ENCODE assay signal across 1 cellular context in genomic region chr6:44072452-44072958, GRCh38.
TF ChIP-seq lines count a peak whose summit lies in the region.

No MANE protein-coding gene starts in this region.

TF ChIP-seq in HepG2, 621 proteins besides CTCF, POLR2A, EP300 and RAD21 (continued from another document and continues in another):
- no peak; the same call in 1 of the 2 replicates for TF ChIP-seq PAXIP1 (CRISPR knock-in tag; conservative IDR thresholded peaks at IDR 0.05)
- no peak for TF ChIP-seq ARID2 (CRISPR knock-in tag; IDR thresholded peaks at IDR 0.05; ENCODE audit: borderline replicate concordance)
- no peak for TF ChIP-seq PTBP1 (IDR thresholded peaks at IDR 0.05; ENCODE audit: low read depth, low read length, poor library complexity, severe bottlenecking)
- TF ChIP-seq ZNF652 (CRISPR knock-in tag; IDR thresholded peaks at IDR 0.05; ENCODE audit: borderline replicate concordance, low read depth) = no peak
- TF ChIP-seq GLMP (CRISPR knock-in tag; IDR thresholded peaks at IDR 0.05; ENCODE audit: borderline replicate concordance) = no peak
- no peak for TF ChIP-seq ARID3A (IDR thresholded peaks at IDR 0.05; ENCODE audit: low read depth, low read length)
- TF ChIP-seq MEIS2 (CRISPR knock-in tag; IDR thresholded peaks at IDR 0.05) = no peak; the same call in 1 of the 2 replicates
- TF ChIP-seq BATF2 (CRISPR knock-in tag; IDR thresholded peaks at IDR 0.05) = 0 out of 2 replicates have a peak, but pooled peaks have one; percentile 61
- TF ChIP-seq PCBP1 (IDR thresholded peaks at IDR 0.05; ENCODE audit: borderline replicate concordance, low read depth, low read length) = no peak
- peak; percentile 72; the same call in 1 of the 2 replicates for TF ChIP-seq ZFP91 (CRISPR knock-in tag; IDR thresholded peaks at IDR 0.05; ENCODE audit: borderline replicate concordance)
- no peak for TF ChIP-seq NFRKB (IDR thresholded peaks at IDR 0.05)
- no peak for TF ChIP-seq ASH2L (IDR thresholded peaks at IDR 0.05; ENCODE audit: insufficient read length, low read depth, low read length)
- no peak for TF ChIP-seq PHF5A (CRISPR knock-in tag; IDR thresholded peaks at IDR 0.05; ENCODE audit: low read depth, unreplicated experiment)
- TF ChIP-seq THAP8 (CRISPR knock-in tag; IDR thresholded peaks at IDR 0.05; ENCODE audit: borderline replicate concordance) = no peak
- TF ChIP-seq RARG (CRISPR knock-in tag; IDR thresholded peaks at IDR 0.05; ENCODE audit: low read depth) = 0 out of 2 replicates have a peak, but pooled peaks have one; percentile 66
- no peak for TF ChIP-seq ZNF740 (CRISPR knock-in tag; IDR thresholded peaks at IDR 0.05)
- no peak for TF ChIP-seq NFE2L2 (IDR thresholded peaks at IDR 0.05; ENCODE audit: low read length)
- TF ChIP-seq TP53 (CRISPR knock-in tag; conservative IDR thresholded peaks at IDR 0.05) = no peak
- no peak for TF ChIP-seq GATAD2A (CRISPR knock-in tag; IDR thresholded peaks at IDR 0.05)
- TF ChIP-seq ZNF816 (CRISPR knock-in tag; IDR thresholded peaks at IDR 0.05; ENCODE audit: borderline replicate concordance) = no peak
- no peak for TF ChIP-seq ZNF7 (CRISPR knock-in tag; IDR thresholded peaks at IDR 0.05)
- no peak for TF ChIP-seq TEAD3 (CRISPR knock-in tag; optimal IDR thresholded peaks at IDR 0.05; ENCODE audit: borderline replicate concordance)
- TF ChIP-seq ZNF672 (CRISPR knock-in tag; IDR thresholded peaks at IDR 0.05) = no peak; the same call in 1 of the 2 replicates
- TF ChIP-seq ZNF564 (CRISPR knock-in tag; IDR thresholded peaks at IDR 0.05) = no peak; the same call in 1 of the 2 replicates
- TF ChIP-seq MYC (CRISPR knock-in tag; IDR thresholded peaks at IDR 0.05; ENCODE audit: borderline replicate concordance) = no peak
- no peak for TF ChIP-seq ZHX1 (CRISPR knock-in tag; IDR thresholded peaks at IDR 0.05; ENCODE audit: low read depth)
- TF ChIP-seq BRCA1 (CRISPR knock-in tag; IDR thresholded peaks at IDR 0.05) = no peak
- 0 out of 2 replicates have a peak, but pooled peaks have one; percentile 44 for TF ChIP-seq ZBTB4 (CRISPR knock-in tag; IDR thresholded peaks at IDR 0.05; ENCODE audit: borderline replicate concordance)
- no peak for TF ChIP-seq ARNT (IDR thresholded peaks at IDR 0.05)
- TF ChIP-seq ZNF496 (CRISPR knock-in tag; IDR thresholded peaks at IDR 0.05; ENCODE audit: insufficient replicate concordance) = no peak
- TF ChIP-seq REL (CRISPR knock-in tag; conservative IDR thresholded peaks at IDR 0.05) = no peak
- no peak for TF ChIP-seq SAFB2 (CRISPR knock-in tag; IDR thresholded peaks at IDR 0.05; ENCODE audit: borderline replicate concordance, low read depth)
- TF ChIP-seq NR2F6 (IDR thresholded peaks at IDR 0.05) = no peak
- TF ChIP-seq NR2F6 (CRISPR knock-in tag; IDR thresholded peaks at IDR 0.05) = no peak
- TF ChIP-seq ZNF451 (CRISPR knock-in tag; IDR thresholded peaks at IDR 0.05) = 0 out of 2 replicates have a peak, but pooled peaks have one; percentile 57
- TF ChIP-seq ZBTB2 (CRISPR knock-in tag; IDR thresholded peaks at IDR 0.05; ENCODE audit: low read depth) = no peak
- TF ChIP-seq GPBP1L1 (CRISPR knock-in tag; IDR thresholded peaks at IDR 0.05) = no peak
- no peak for TF ChIP-seq TAF15 (IDR thresholded peaks at IDR 0.05; ENCODE audit: low read depth, low read length, poor library complexity, severe bottlenecking)
- TF ChIP-seq ZNF598 (CRISPR knock-in tag; IDR thresholded peaks at IDR 0.05; ENCODE audit: borderline replicate concordance) = 0 out of 2 replicates have a peak, but pooled peaks have one; percentile 54
- no peak for TF ChIP-seq ZNF362 (CRISPR knock-in tag; IDR thresholded peaks at IDR 0.05; ENCODE audit: borderline replicate concordance)
- TF ChIP-seq TAF1 (CRISPR knock-in tag; IDR thresholded peaks at IDR 0.05) = no peak
